ENCODE assay signal across 22 cellular contexts in the genomic region with DNA sequence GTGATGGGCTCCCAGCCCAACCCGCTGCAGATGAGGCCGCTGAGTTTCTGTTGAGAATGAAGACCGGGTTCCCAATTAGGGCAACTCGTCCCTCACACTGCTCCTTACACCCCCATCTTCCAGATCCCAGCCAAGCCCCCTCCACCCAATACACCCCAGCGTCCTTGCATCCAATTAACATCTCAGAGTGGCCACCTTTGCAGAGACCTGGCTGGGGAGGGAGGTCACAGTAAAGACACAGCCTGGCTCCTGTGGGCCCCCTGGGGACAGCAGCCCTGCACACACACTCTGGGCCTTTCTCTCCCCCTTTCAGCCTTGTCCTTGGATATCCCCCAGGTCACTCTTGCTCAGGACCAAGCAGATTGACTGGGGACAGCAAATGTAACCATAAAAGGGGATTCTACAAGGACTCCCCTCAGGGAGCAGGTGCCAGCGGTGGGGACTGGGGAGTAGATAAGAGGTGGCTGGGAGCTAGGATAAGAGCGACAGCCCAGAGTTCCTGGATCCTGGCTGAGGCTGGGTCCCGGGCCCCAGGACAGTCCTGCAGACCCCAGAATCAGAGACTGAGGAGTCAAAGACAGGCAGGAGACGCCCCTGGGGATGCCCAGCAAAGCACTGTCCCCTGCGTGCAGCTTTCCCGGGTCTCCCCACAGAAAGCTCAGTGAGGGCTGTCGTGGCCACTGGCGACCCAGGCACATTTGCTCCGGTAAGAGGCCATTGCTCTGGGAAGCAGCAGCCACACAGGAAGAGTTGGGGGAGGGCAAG. TPM values are rescaled to one million over a fixed set of nuclear protein-coding genes. Genes with fewer than 3 reads are reported as not detected.
A peak's percentile ranks its signal among the peaks of the same experiment; 100 is the strongest.
DNase-seq lines count a peak whose midpoint lies in the region; ATAC-seq, FAIRE-seq and TF ChIP-seq lines count a peak whose summit lies in the region.
"Had no signal": no experiment of that assay in that cellular context is flagged by ENCODE, and none has a peak within 500 bp of the region (broad histone marks: within the 10 kb centered on the region; RNA-seq: fewer than 3 reads in every experiment).

No MANE protein-coding gene starts in this region.

- CTCF ChIA-PET in T-cell (lab: Charles Lee) = no interaction called here

- H3K27me3 ChIP-seq in spleen (replicated peaks in 1 of 7) = peaks cover 0 to 33% (median 0%) of the 10 kb centered on the region in 7 donors

- TF ChIP-seq POLR2A in spleen (IDR thresholded peaks at IDR 0.05) = no peak

- POLR2A ChIA-PET in T-cell (lab: Charles Lee) = no interaction called here

- 81 to 92% (median 86%) methylated on average over 10 to 14 of the region's 14 CpGs; no CpG with 5 or more reads in 1 of the 5 donors for WGBS in spleen, 5 donors

- DNase-seq in CD14-positive monocyte (ENCODE audit: low spot score) (no peak), OCI-M1 (lab: John Stamatoyannopoulos, UW) (peak; percentile 24), kidney (peak; percentile 29), spleen (peak; percentile 63), T-cell (no peak), NCI-H2196 (lab: John Stamatoyannopoulos, UW; ENCODE audit: unreplicated experiment) (no peak)
- DNase-seq in activated effector memory CD4-positive, alpha-beta T cell treated with Interleukin-2 at 50 U/mL for 16 hours = no peak
- DNase-seq: DND-41, KBM-7, NCI-H1105, NCI-H2107, NCI-H226, NCI-H82, SHP77 treated with DMSO at 0.1 percent for 48 hours, SK-N-SH had no signal

- H3K4me1 ChIP-seq in kidney (ENCODE audit: control insufficient read depth in 1 of 2, insufficient read depth in 1 of 2, low read depth in 1 of 2, low read length in 2 of 2) (peaks cover 0 to 5% of the 10 kb centered on the region in 2 donors), spleen (peaks cover 0 to 48% (median 18%) of the 10 kb centered on the region in 6 donors)

- intact Hi-C loops in CD14-positive monocyte (cut with micrococcal nuclease) = loop anchor here (2.0 to 5.0 kb wide), 3 partner anchors 13 to 93 kb away; a partner anchor contains a TSS
- intact Hi-C loops in kidney (cut with DNase I) = no loop called here
- intact Hi-C loops in spleen (cut with DNase I; ENCODE audit: low total_unique reads) = no loop called here

- H3K36me3 Mint-ChIP-seq in CD14-positive monocyte = peaks cover 42 to 48% of the 10 kb centered on the region in 2 donors
- H3K36me3 Mint-ChIP-seq in T-cell = no peaks in the 10 kb centered on the region

- H3K9me3 Mint-ChIP-seq in CD14-positive monocyte (peaks cover 0 to 5% (median 0%) of the 10 kb centered on the region in 7 donors), T-cell (no peaks in the 10 kb centered on the region)
- H3K9me3 Mint-ChIP-seq: HFFc6 had no signal

- TF ChIP-seq CTCF in CD14-positive monocyte (IDR thresholded peaks at IDR 0.05) (no peak), kidney (IDR thresholded peaks at IDR 0.05; ENCODE audit: borderline replicate concordance, extremely low read depth, insufficient read depth) (no peak), spleen (IDR thresholded peaks at IDR 0.05 in 8 of 11, conservative IDR thresholded peaks at IDR 0.05 in 3 of 11) (no peak)

- H3K4me1 Mint-ChIP-seq in CD14-positive monocyte = peaks cover 79% of the 10 kb centered on the region
- H3K4me1 Mint-ChIP-seq in T-cell = no peaks in the 10 kb centered on the region

- H3K27ac ChIP-seq in kidney (ENCODE audit: low read depth in 2 of 2, low read length in 2 of 2) (no peak overlapping the region), spleen (peak overlapping the region in 1 of 8 donors; percentile 95)
- H3K27ac ChIP-seq: A549, C4-2B had no signal

- H3K36me3 ChIP-seq in kidney (ENCODE audit: control insufficient read depth in 1 of 2, insufficient read depth in 2 of 2, low read length in 2 of 2) (no peaks in the 10 kb centered on the region), spleen (peaks cover 0 to 26% (median 0%) of the 10 kb centered on the region in 6 donors)

- FAIRE-seq in kidney (lab: Jason Lieb, UNC) = no peak
- FAIRE-seq: A549, GM19239 had no signal

- H3K27ac Mint-ChIP-seq in CD14-positive monocyte = peak overlapping the region in 6 of 7 donors; percentile 18 to 99 (median 96)
- H3K27ac Mint-ChIP-seq in T-cell = no peak overlapping the region
- H3K27ac Mint-ChIP-seq: HFFc6 had no signal

- H3K9ac ChIP-seq in kidney (ENCODE audit: low read length in 2 of 2) = no peak overlapping the region
- H3K9ac ChIP-seq: SK-N-SH had no signal

- H3K4me3 Mint-ChIP-seq in CD14-positive monocyte (no peak overlapping the region), T-cell (no peak overlapping the region)
- H3K4me3 Mint-ChIP-seq: HFFc6 had no signal

- H3K4me3 ChIP-seq in kidney (ENCODE audit: low read length in 2 of 2) (no peak overlapping the region), spleen (no peak overlapping the region)
- H3K4me3 ChIP-seq: A549 had no signal

- H3K9me3 ChIP-seq in kidney (ENCODE audit: control insufficient read depth in 1 of 2, low read length in 2 of 2) (no peaks in the 10 kb centered on the region), spleen (no peaks in the 10 kb centered on the region)
- H3K9me3 ChIP-seq: A549, SK-N-SH had no signal

- no peak for ATAC-seq in T-cell (replicated peaks in 1 of 4)

- H3K27me3 Mint-ChIP-seq in CD14-positive monocyte (ENCODE audit: low read depth in 3 of 3) (peaks cover 2 to 8% (median 5%) of the 10 kb centered on the region in 3 donors), T-cell (peaks cover 5 to 10% of the 10 kb centered on the region in 2 donors)

RNA-seq across cellular contexts. Expression of a gene that starts 8.4 kb away (rescaled TPM):
- polyA plus RNA-seq in CD14-positive monocyte = 100 to 1,000 TPM; 233 to 247 TPM
- total RNA-seq in kidney = 1.2 TPM
- not detected for polyA plus RNA-seq in kidney (ENCODE audit: insufficient read depth, low read depth, low replicate concordance)
- total RNA-seq in spleen = 100 to 1,000 TPM in 2 of 7 donors, 10 to 100 TPM in 5; 18.6 to 163 (median 68.0) TPM
- 1 to 10 TPM; 1.2 to 5.6 (median 3.9) TPM for polyA plus RNA-seq in spleen
- not detected for total RNA-seq in T-cell
- total RNA-seq: G401, H4, HFFc6, RPMI7951 had no signal
- polyA plus RNA-seq: A549, SK-N-SH had no signal

RNA-seq across cellular contexts. Expression of a gene that starts 16.4 kb away (rescaled TPM):
- 10 to 100 TPM in 1 of 2 donors, under 1 TPM in 1; 0.40 to 12.6 TPM for polyA plus RNA-seq in CD14-positive monocyte
- 2.7 TPM for total RNA-seq in kidney
- 1.0 TPM for polyA plus RNA-seq in kidney (ENCODE audit: insufficient read depth, low read depth, low replicate concordance)
- total RNA-seq in spleen = 10 to 100 TPM in 1 of 7 donors, 1 to 10 TPM in 5, not detected in 1; 2.5 to 14.0 (median 7.2) TPM
- 1 to 10 TPM; 1.2 to 3.7 (median 2.1) TPM for polyA plus RNA-seq in spleen
- total RNA-seq in T-cell = 1 to 10 TPM; 1.4 to 2.4 (median 1.9) TPM
- polyA plus RNA-seq: SK-N-SH had no signal

RNA-seq across cellular contexts. Expression of a gene that starts 48.3 kb away (rescaled TPM):
- polyA plus RNA-seq in CD14-positive monocyte = 10 to 100 TPM; 69.4 to 86.3 TPM
- total RNA-seq in kidney = 19.8 TPM
- 9.5 TPM for polyA plus RNA-seq in kidney (ENCODE audit: insufficient read depth, low read depth, low replicate concordance)
- 10 to 100 TPM; 23.5 to 72.4 (median 54.2) TPM for total RNA-seq in spleen
- 10 to 100 TPM; 42.8 to 60.3 (median 45.2) TPM for polyA plus RNA-seq in spleen
- 10 to 100 TPM; 32.9 to 61.7 (median 52.1) TPM for total RNA-seq in T-cell

RNA-seq across cellular contexts. Expression of a gene that starts 55.1 kb away (rescaled TPM):
- polyA plus RNA-seq in CD14-positive monocyte (1 to 10 TPM; 1.7 to 2.0 TPM), kidney (ENCODE audit: insufficient read depth, low read depth, low replicate concordance) (1.7 TPM), spleen (10 to 100 TPM in 1 of 3 donors, 1 to 10 TPM in 2; 4.5 to 12.7 (median 6.8) TPM)
- total RNA-seq in kidney (4.3 TPM), spleen (10 to 100 TPM; 14.8 to 23.6 (median 17.6) TPM), T-cell (10 to 100 TPM; 17.1 to 27.2 (median 24.4) TPM)

Comparison
In these comparisons a context has a peak if more than half of its experiments do, and no peak if none do; other contexts are left out.
1. DNase-seq: peak in OCI-M1 (single experiment), kidney (single experiment) and spleen (single experiment); none in CD14-positive monocyte (single experiment), activated effector memory CD4-positive, alpha-beta T cell treated with Interleukin-2 at 50 U/mL for 16 hours (single experiment), T-cell (0 of 34) and NCI-H2196 (single experiment).
2. H3K27ac Mint-ChIP-seq: peak in CD14-positive monocyte (6 of 7); none in T-cell (0 of 2).
3. intact Hi-C loops: an anchor here in CD14-positive monocyte (2.0 to 5.0 kb wide); none called in kidney and spleen.